7 cellular contexts compared by ENCODE assay signal in the genomic region with DNA sequence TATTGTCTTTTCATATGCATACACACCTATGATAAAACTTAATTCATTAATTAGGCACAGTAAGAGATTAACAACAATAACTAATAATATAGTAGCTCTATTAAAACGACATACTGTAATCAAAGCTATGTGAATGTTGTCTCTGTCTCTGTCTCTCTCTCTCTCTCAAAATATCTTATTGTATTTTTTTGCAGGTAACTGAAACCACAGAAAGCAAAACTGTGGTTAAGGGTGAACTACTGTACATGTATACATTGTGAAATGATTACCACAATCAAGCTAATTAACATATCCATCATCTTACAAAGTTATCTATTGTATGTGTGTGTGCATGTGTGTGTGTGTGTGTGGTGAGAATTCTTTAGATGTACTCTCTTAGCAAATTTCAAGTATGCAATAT.
"Had no signal": no experiment of that assay in that cellular context is flagged by ENCODE, and none has a peak within 500 bp of the region (broad histone marks: within the 10 kb centered on the region; RNA-seq: fewer than 3 reads in every experiment).

No MANE protein-coding gene starts in this region.

- H3K9me3 ChIP-seq: HAP-1 had no signal

- H3K36me3 ChIP-seq: HAP-1 had no signal

- H3K9ac ChIP-seq: GM23248 had no signal

- H3K4me3 ChIP-seq: GM23248, HAP-1, K562 had no signal

- DNase-seq: GM23248, GOT3, H7, HFFc6 had no signal

- H2AFZ ChIP-seq: GM23248 had no signal

- H3K27ac ChIP-seq: GM23248, HL-60 had no signal

- H3K4me1 ChIP-seq: HAP-1 had no signal
